Comparison of ENCODE assay signal across 14 cellular contexts in genomic region chr14:49512147-49512551, GRCh38.
DNase-seq lines count a peak whose midpoint lies in the region; ATAC-seq and TF ChIP-seq lines count a peak whose summit lies in the region.
"Had no signal": no experiment of that assay in that cellular context is flagged by ENCODE, and none has a peak within 500 bp of the region (broad histone marks: within the 10 kb centered on the region; RNA-seq: fewer than 3 reads in every experiment).

No MANE protein-coding gene starts in this region.

- ATAC-seq in esophagus mucosa, result peak; percentile 91
- no peak for ATAC-seq in HG03469 (IDR thresholded peaks at IDR 0.05; ENCODE audit: unreplicated experiment)
- ATAC-seq in activated naive CD4-positive, alpha-beta T cell treated with anti-CD3 and anti-CD28 coated beads, Interleukin-2, amount 50 U/mL, for 72 hours, result no peak
- ATAC-seq in HG03521 (IDR thresholded peaks at IDR 0.05; ENCODE audit: unreplicated experiment), result no peak
- ATAC-seq: gastroesophageal sphincter had no signal

- H3K36me3 Mint-ChIP-seq in activated naive CD4-positive, alpha-beta T cell treated with anti-CD3 and anti-CD28 coated beads, Interleukin-2, amount 50 U/mL, for 72 hours, result no peaks in the 10 kb centered on the region

- no peak overlapping the region for H3K27ac Mint-ChIP-seq in activated naive CD4-positive, alpha-beta T cell treated with anti-CD3 and anti-CD28 coated beads, Interleukin-2, amount 50 U/mL, for 72 hours

- H3K4me3 ChIP-seq in retinal pigment epithelial cell (ENCODE audit: low read length), result no peak overlapping the region
- H3K4me3 ChIP-seq: gastroesophageal sphincter, ovary, upper lobe of left lung had no signal

- DNase-seq in EL (peak; percentile 74), RPMI7951 (ENCODE audit: low read depth) (peak; percentile 57), retinal pigment epithelial cell (ENCODE audit: low read depth) (peak; percentile 58), NCI-H2081 treated with DMSO at 0.1 percent for 48 hours (lab: John Stamatoyannopoulos, UW) (no peak)
- no peak for DNase-seq in activated naive CD4-positive, alpha-beta T cell treated with anti-CD3 and anti-CD28 coated beads, Interleukin-2, amount 50 U/mL, for 72 hours (ENCODE audit: low spot score in 2 of 2)
- DNase-seq: central memory CD4-positive, alpha-beta T cell; DMS79 treated with DMSO at 0.1 percent for 48 hours; NCI-H187 treated with DMSO at 0.1 percent for 48 hours; ovary; upper lobe of left lung had no signal

- TF ChIP-seq CTCF in retinal pigment epithelial cell (conservative IDR thresholded peaks at IDR 0.05; ENCODE audit: low read depth, low read length), result no peak

- H3K9me3 Mint-ChIP-seq in activated naive CD4-positive, alpha-beta T cell treated with anti-CD3 and anti-CD28 coated beads, Interleukin-2, amount 50 U/mL, for 72 hours, result no peaks in the 10 kb centered on the region

Comparison
In these comparisons a context has a peak if more than half of its experiments do, and no peak if none do; other contexts are left out.
1. DNase-seq: peak in EL (single experiment), RPMI7951 (single experiment) and retinal pigment epithelial cell (single experiment); none in NCI-H2081 treated with DMSO at 0.1 percent for 48 hours (single experiment) and activated naive CD4-positive, alpha-beta T cell treated with anti-CD3 and anti-CD28 coated beads, Interleukin-2, amount 50 U/mL, for 72 hours (0 of 2).